10 cellular contexts compared by ENCODE assay signal in genomic region chr14:22131749-22132476, GRCh38.
DNase-seq lines count a peak whose midpoint lies in the region; ATAC-seq and TF ChIP-seq lines count a peak whose summit lies in the region.
"Had no signal": no experiment of that assay in that cellular context is flagged by ENCODE, and none has a peak within 500 bp of the region (broad histone marks: within the 10 kb centered on the region; RNA-seq: fewer than 3 reads in every experiment).

No MANE protein-coding gene starts in this region.

- TF ChIP-seq CTCF in CD14-positive monocyte (IDR thresholded peaks at IDR 0.05), result peak; percentile 56
- TF ChIP-seq CTCF in GM13977 (IDR thresholded peaks at IDR 0.05; ENCODE audit: extremely low read depth, insufficient read depth, missing control alignments), result peak; percentile 36
- TF ChIP-seq CTCF in VCaP (conservative IDR thresholded peaks at IDR 0.05), result peak; percentile 30

- H3K4me3 Mint-ChIP-seq in CD14-positive monocyte, result no peak overlapping the region
- H3K4me3 Mint-ChIP-seq: naive B cell had no signal

- ATAC-seq in HG02623 (IDR thresholded peaks at IDR 0.05; ENCODE audit: unreplicated experiment) (no peak), HG02840 (IDR thresholded peaks at IDR 0.05; ENCODE audit: low FRiP score, unreplicated experiment) (no peak)

- H3K9me3 Mint-ChIP-seq in CD14-positive monocyte, result peaks cover 0 to 11% (median 6%) of the 10 kb centered on the region in 7 donors

- H3K4me1 Mint-ChIP-seq in CD14-positive monocyte, result no peaks in the 10 kb centered on the region
- H3K4me1 Mint-ChIP-seq: naive B cell had no signal

- no peak for DNase-seq in CD14-positive monocyte (ENCODE audit: low spot score)
- no peak for DNase-seq in GM13977 (ENCODE audit: low spot score)
- peak; percentile 20 for DNase-seq in iPS DF 19.7 (ENCODE audit: low read depth, low spot score)
- no peak for DNase-seq in AG08395 (ENCODE audit: low spot score)
- DNase-seq in NCI-H128 (lab: John Stamatoyannopoulos, UW; ENCODE audit: unreplicated experiment), result no peak
- DNase-seq: adrenal gland, naive B cell had no signal

- no peaks in the 10 kb centered on the region for H3K36me3 Mint-ChIP-seq in CD14-positive monocyte

- peaks cover 0 to 4% (median 2%) of the 10 kb centered on the region in 3 donors for H3K27me3 Mint-ChIP-seq in CD14-positive monocyte (ENCODE audit: low read depth in 3 of 3)

- in situ Hi-C loops in GM13977 (cut with MboI; ENCODE audit: low pct_unique_long_range_greater_than_20kb, low sequenced_read_pairs, unreplicated experiment), result no loop called here

- no peak overlapping the region for H3K27ac ChIP-seq in VCaP
- H3K27ac ChIP-seq: adrenal gland had no signal

- intact Hi-C loops in CD14-positive monocyte (cut with micrococcal nuclease), result no loop called here

- H3K27ac Mint-ChIP-seq in CD14-positive monocyte, result no peak overlapping the region
- H3K27ac Mint-ChIP-seq: naive B cell had no signal
